In the genomic region with DNA sequence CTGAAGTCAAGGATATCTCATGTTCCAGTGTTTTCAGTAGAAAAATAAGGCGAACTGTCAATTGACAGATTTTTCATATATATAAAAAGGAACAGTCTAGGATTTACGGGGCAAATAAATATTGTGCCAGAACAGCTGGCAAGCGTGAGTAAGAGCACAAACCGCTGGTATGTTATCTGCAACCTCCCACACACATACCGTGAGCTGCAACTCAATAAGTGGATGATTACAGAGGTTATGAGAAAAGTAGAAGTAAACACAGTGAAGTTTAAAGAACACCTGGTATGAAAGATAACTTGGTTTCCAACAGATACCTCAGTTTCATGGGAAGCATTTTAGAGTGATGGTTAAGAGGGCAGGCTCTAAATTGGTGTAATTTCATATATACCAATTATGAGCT, we compare ENCODE assay signal across 28 cellular contexts.
A peak's percentile ranks its signal among the peaks of the same experiment; 100 is the strongest.
DNase-seq lines count a peak whose midpoint lies in the region; ATAC-seq, FAIRE-seq and TF ChIP-seq lines count a peak whose summit lies in the region.
"Had no signal": no experiment of that assay in that cellular context is flagged by ENCODE, and none has a peak within 500 bp of the region (broad histone marks: within the 10 kb centered on the region; RNA-seq: fewer than 3 reads in every experiment).

No MANE protein-coding gene starts in this region.

- no peak overlapping the region for H3K4me3 ChIP-seq in MG63
- H3K4me3 ChIP-seq in bronchial epithelial cell (ENCODE audit: low read depth, low read length), result no peak overlapping the region
- no peak overlapping the region for H3K4me3 ChIP-seq in mucosa of descending colon
- H3K4me3 ChIP-seq: dorsolateral prefrontal cortex, gastroesophageal sphincter, skin epidermis, thyroid gland had no signal

- no peak overlapping the region for H3K4me3 Mint-ChIP-seq in T-helper 17 cell
- H3K4me3 Mint-ChIP-seq: naive B cell, T-cell had no signal

- TF ChIP-seq CTCF in bronchial epithelial cell (IDR thresholded peaks at IDR 0.05; ENCODE audit: insufficient read depth, low read length, severe bottlenecking) (no peak), mucosa of descending colon (IDR thresholded peaks at IDR 0.05) (no peak)

- ATAC-seq in mucosa of descending colon, result peak; percentile 51
- no peak for ATAC-seq in HG03520 (IDR thresholded peaks at IDR 0.05; ENCODE audit: unreplicated experiment)
- no peak for ATAC-seq in T-helper 17 cell
- ATAC-seq: gastroesophageal sphincter; stimulated activated naive CD8-positive, alpha-beta T cell treated with anti-CD3 and anti-CD28 coated beads, Interleukin-15, Interleukin-2, amounts not matched to agents 100 U/mL and 50 U/mL, for 24 hours; T-cell had no signal

- H3K4me1 ChIP-seq in mucosa of descending colon (ENCODE audit: low read depth), result no peaks in the 10 kb centered on the region
- H3K4me1 ChIP-seq: gastroesophageal sphincter, thyroid gland had no signal

- H3K27me3 ChIP-seq in MG63 (no peaks in the 10 kb centered on the region), bronchial epithelial cell (ENCODE audit: control insufficient read depth, insufficient read depth, low read length) (no peaks in the 10 kb centered on the region)
- H3K27me3 ChIP-seq: dorsolateral prefrontal cortex, gastroesophageal sphincter, thyroid gland had no signal

- intact Hi-C loops in mucosa of descending colon (cut with DNase I, micrococcal nuclease), result no loop called here

- no peaks in the 10 kb centered on the region for H3K27me3 Mint-ChIP-seq in T-helper 17 cell
- H3K27me3 Mint-ChIP-seq: T-cell had no signal

- H3K4me1 Mint-ChIP-seq in T-helper 17 cell, result no peaks in the 10 kb centered on the region
- H3K4me1 Mint-ChIP-seq: naive B cell, T-cell had no signal

- H3K36me3 ChIP-seq in MG63 (no peaks in the 10 kb centered on the region), bronchial epithelial cell (ENCODE audit: control insufficient read depth, insufficient read depth, low read length) (no peaks in the 10 kb centered on the region), mucosa of descending colon (ENCODE audit: low read depth) (no peaks in the 10 kb centered on the region)
- H3K36me3 ChIP-seq: gastroesophageal sphincter, thyroid gland had no signal

- no peak overlapping the region for H3K27ac Mint-ChIP-seq in T-helper 17 cell
- H3K27ac Mint-ChIP-seq: naive B cell, T-cell had no signal

- DNase-seq in DMS 273 treated with DMSO at 0.1 percent for 48 hours (lab: John Stamatoyannopoulos, UW) (peak; percentile 27), MG63 (peak; percentile 39), bronchial epithelial cell (ENCODE audit: low read depth) (peak; percentile 56), mucosa of descending colon (peak in 1 of 3 donors; percentile 5), T-helper 17 cell (no peak), SIG-M5 (lab: John Stamatoyannopoulos, UW) (no peak)
- DNase-seq in stimulated activated CD4-positive, alpha-beta T cell treated with anti-CD3 and anti-CD28 coated beads, Interleukin-15, amount 100 ng/mL, for 24 hours, result no peak
- DNase-seq: ACHN; activated CD4-positive, alpha-beta T cell treated with anti-CD3 and anti-CD28 coated beads, Interleukin-2, amount 50 U/mL, for 48 hours; activated gamma-delta T cell; DMS153; dorsolateral prefrontal cortex; Karpas-422; naive B cell; NCI-H1048; NCI-H2107; NCI-H526 treated with DMSO at 0.1 percent for 48 hours; SHP77; stimulated activated CD4-positive, alpha-beta T cell treated with anti-CD3 and anti-CD28 coated beads, Interleukin-2, amount 100 ng/mL, for 48 hours; stimulated activated naive CD8-positive, alpha-beta T cell treated with anti-CD3 and anti-CD28 coated beads, Interleukin-15, Interleukin-2, amounts not matched to agents 100 U/mL and 50 U/mL, for 24 hours; T-cell; thyroid gland had no signal

- H3K9me3 ChIP-seq in MG63 (no peaks in the 10 kb centered on the region), mucosa of descending colon (no peaks in the 10 kb centered on the region), T-helper 17 cell (ENCODE audit: control insufficient read depth, low read length, poor library complexity, severe bottlenecking) (no peaks in the 10 kb centered on the region)
- H3K9me3 ChIP-seq: gastroesophageal sphincter, thyroid gland had no signal

- no peak for FAIRE-seq in bronchial epithelial cell (lab: Jason Lieb, UNC)
- FAIRE-seq: GM12891, H1, keratinocyte had no signal

- no peaks in the 10 kb centered on the region for H3K36me3 Mint-ChIP-seq in T-helper 17 cell (ENCODE audit: low read depth)
- H3K36me3 Mint-ChIP-seq: naive B cell, T-cell had no signal

Comparison
In these comparisons a context has a peak if more than half of its experiments do, and no peak if none do; other contexts are left out.
1. DNase-seq: peak in DMS 273 treated with DMSO at 0.1 percent for 48 hours (single experiment), MG63 (single experiment) and bronchial epithelial cell (single experiment); none in T-helper 17 cell (0 of 3), stimulated activated CD4-positive, alpha-beta T cell treated with anti-CD3 and anti-CD28 coated beads, Interleukin-15, amount 100 ng/mL, for 24 hours (single experiment) and SIG-M5 (single experiment).